8 cellular contexts compared by ENCODE assay signal in genomic region chr6:80338201-80338836, GRCh38.
DNase-seq lines count a peak whose midpoint lies in the region; ATAC-seq and TF ChIP-seq lines count a peak whose summit lies in the region.

No MANE protein-coding gene starts in this region.

- ATAC-seq in GM19463 (IDR thresholded peaks at IDR 0.05; ENCODE audit: unreplicated experiment) (peak; percentile 96), HG03571 (IDR thresholded peaks at IDR 0.05; ENCODE audit: unreplicated experiment) (peak; percentile 86)

- H3K4me1 Mint-ChIP-seq in immature natural killer cell, result peaks cover 2 to 7% of the 10 kb centered on the region in 2 donors

- H3K4me3 ChIP-seq in SU-DHL-6 (ENCODE audit: insufficient read depth, low read length, poor library complexity, severe bottlenecking), result no peak overlapping the region

- H3K27me3 ChIP-seq in SU-DHL-6 (ENCODE audit: low read length), result no peaks in the 10 kb centered on the region

- no peaks in the 10 kb centered on the region for H3K9me3 Mint-ChIP-seq in immature natural killer cell

- no peak overlapping the region for H2AFZ ChIP-seq in SU-DHL-6 (ENCODE audit: low read depth, low read length, severe bottlenecking)

- no peaks in the 10 kb centered on the region for H3K9me2 ChIP-seq in SU-DHL-6 (replicated peaks; ENCODE audit: insufficient read depth, low read length)

- TF ChIP-seq CTCF in SU-DHL-6 (IDR thresholded peaks at IDR 0.05; ENCODE audit: insufficient read depth, low read length, poor library complexity, severe bottlenecking), result peak; percentile 82

- no peaks in the 10 kb centered on the region for H3K9me3 ChIP-seq in SU-DHL-6 (ENCODE audit: insufficient read depth, low read length)

- H3K36me3 Mint-ChIP-seq in immature natural killer cell, result no peaks in the 10 kb centered on the region

- no peaks in the 10 kb centered on the region for H3K36me3 ChIP-seq in SU-DHL-6 (ENCODE audit: low read length)

- H3K4me3 Mint-ChIP-seq in immature natural killer cell, result peak overlapping the region in 3 of 5 donors; percentile 41 to 67 (median 59)

- H4K20me1 ChIP-seq in SU-DHL-6 (ENCODE audit: low read depth, low read length), result no peaks in the 10 kb centered on the region

- H3K27me3 Mint-ChIP-seq in immature natural killer cell (ENCODE audit: low read depth in 3 of 3), result peaks cover 0 to 2% (median 0%) of the 10 kb centered on the region in 3 donors

- H3F3A ChIP-seq in SU-DHL-6 (ENCODE audit: insufficient read depth), result no peaks in the 10 kb centered on the region

- no peak overlapping the region for H3K9ac ChIP-seq in SU-DHL-6 (ENCODE audit: low read length)

- H3K79me2 ChIP-seq in SU-DHL-6 (ENCODE audit: insufficient read depth, low read length), result no peaks in the 10 kb centered on the region

- no peak overlapping the region for H3K27ac Mint-ChIP-seq in immature natural killer cell

- no peak overlapping the region for H3K4me2 ChIP-seq in SU-DHL-6 (ENCODE audit: low read depth, low read length, poor library complexity, severe bottlenecking)

- DNase-seq in CMK (ENCODE audit: low read depth), result peak; percentile 26
- DNase-seq in activated naive CD8-positive, alpha-beta T cell treated with anti-CD3 and anti-CD28 coated beads, Interleukin-2, amount 50 U/mL, for 16 hours (ENCODE audit: low read depth, low spot score), result peak; percentile 60
- DNase-seq in immature natural killer cell, result peak; percentile 50 to 72 (median 56)
- peak; percentile 79 to 83 for DNase-seq in stimulated activated CD4-positive, alpha-beta T cell treated with anti-CD3 and anti-CD28 coated beads, Interleukin-2, amount 100 ng/mL, for 24 hours
- DNase-seq in inferior parietal cortex (ENCODE audit: extremely low spot score), result no peak

- no peak overlapping the region for H3K27ac ChIP-seq in SU-DHL-6 (ENCODE audit: low read depth, low read length)
